ENCODE assay signal across 10 cellular contexts in the genomic region with DNA sequence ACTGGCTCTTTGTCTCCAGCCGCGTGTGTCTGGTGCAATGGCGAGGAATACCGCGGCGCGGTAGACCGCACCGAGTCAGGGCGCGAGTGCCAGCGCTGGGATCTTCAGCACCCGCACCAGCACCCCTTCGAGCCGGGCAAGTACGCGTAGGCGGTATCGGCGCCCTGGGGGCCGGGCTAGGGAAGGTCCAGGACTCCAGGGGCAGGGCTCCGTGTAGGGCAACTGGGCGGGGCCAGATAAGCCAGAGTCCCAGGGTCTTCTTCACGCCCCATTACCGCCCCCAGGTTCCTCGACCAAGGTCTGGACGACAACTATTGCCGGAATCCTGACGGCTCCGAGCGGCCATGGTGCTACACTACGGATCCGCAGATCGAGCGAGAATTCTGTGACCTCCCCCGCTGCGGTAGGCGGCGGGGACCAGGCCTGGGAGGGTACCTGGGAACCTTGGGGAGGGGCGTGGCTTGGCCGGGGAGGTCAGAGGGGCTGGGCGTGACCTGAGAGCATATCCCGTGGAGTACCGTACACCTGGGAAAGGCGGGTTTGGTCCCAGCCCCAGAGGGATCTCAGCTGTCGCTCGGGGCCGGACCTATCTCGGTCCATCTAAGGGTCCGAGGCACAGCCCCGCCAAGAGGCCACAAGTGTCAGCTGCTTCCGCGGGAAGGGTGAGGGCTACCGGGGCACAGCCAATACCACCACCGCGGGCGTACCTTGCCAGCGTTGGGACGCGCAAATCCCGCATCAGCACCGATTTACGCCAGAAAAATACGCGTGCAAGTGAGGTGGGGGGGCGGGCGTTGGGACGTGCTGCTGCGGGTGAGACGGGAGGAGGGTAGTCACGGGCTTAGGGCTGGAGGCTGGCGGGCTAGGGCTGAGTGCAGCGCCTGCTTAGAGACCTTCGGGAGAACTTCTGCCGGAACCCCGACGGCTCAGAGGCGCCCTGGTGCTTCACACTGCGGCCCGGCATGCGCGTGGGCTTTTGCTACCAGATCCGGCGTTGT. TPM values are rescaled to one million over a fixed set of nuclear protein-coding genes. Genes with fewer than 3 reads are reported as not detected.
DNase-seq lines count a peak whose midpoint lies in the region; ATAC-seq and TF ChIP-seq lines count a peak whose summit lies in the region.
"Not testable (repeated sequence)": the region's sequence is repeated elsewhere in the genome, so short reads cannot be mapped to it uniquely, and the experiment has no call there.
"Had no signal": no experiment of that assay in that cellular context is flagged by ENCODE, and none has a peak within 500 bp of the region (broad histone marks: within the 10 kb centered on the region; RNA-seq: fewer than 3 reads in every experiment).

No MANE protein-coding gene starts in this region.

- DNase-seq in H7; coronary artery (ENCODE audit: low spot score); mesendoderm: not testable (repeated sequence)
- peak; percentile 63 for DNase-seq in activated CD4-positive, alpha-beta T cell treated with anti-CD3 and anti-CD28 coated beads, Interleukin-2, amount 10 ng/mL, durations not matched to agents 24 days and 14 days
- peak; percentile 11 for DNase-seq in activated effector memory CD4-positive, alpha-beta T cell treated with Interleukin-2 at 50 U/mL for 16 hours
- DNase-seq in left ventricle myocardium superior, result peak; percentile 35
- peak; percentile 14 to 45 for DNase-seq in psoas muscle
- DNase-seq in thyroid gland, result peak; percentile 47 to 50

- H3K9me3 Mint-ChIP-seq in activated CD4-positive, alpha-beta T cell treated with anti-CD3 and anti-CD28 coated beads, Interleukin-2, amount 10 ng/mL, durations not matched to agents 24 days and 14 days, result not testable (repeated sequence)

- H3K23ac ChIP-seq in mesendoderm (ENCODE audit: low read length), result not testable (repeated sequence)

- H2BK15ac ChIP-seq in mesendoderm (replicated peaks; ENCODE audit: low read depth), result not testable (repeated sequence)

- H2BK120ac ChIP-seq in mesendoderm (ENCODE audit: low read depth, low read length), result not testable (repeated sequence)

- H3K4me1 ChIP-seq in mesendoderm (ENCODE audit: control insufficient read depth, low read depth, low read length), result not testable (repeated sequence)
- peaks cover 21% of the 10 kb centered on the region for H3K4me1 ChIP-seq in psoas muscle
- H3K4me1 ChIP-seq in thyroid gland, result peaks cover 22 to 34% of the 10 kb centered on the region in 2 donors

- H2BK5ac ChIP-seq in mesendoderm (ENCODE audit: low read length), result not testable (repeated sequence)

- H3K18ac ChIP-seq in mesendoderm (ENCODE audit: low read length), result not testable (repeated sequence)

- not testable (repeated sequence) for H3K27ac ChIP-seq in coronary artery; mesendoderm (ENCODE audit: low read depth, low read length); psoas muscle; thyroid gland

- H3K27me3 ChIP-seq in H7 (ENCODE audit: control insufficient read depth, insufficient read depth, low read length); mesendoderm (ENCODE audit: insufficient read depth, low read length, poor library complexity); thyroid gland: not testable (repeated sequence)
- peaks cover 0 to 12% (median 2%) of the 10 kb centered on the region in 3 donors for H3K27me3 ChIP-seq in psoas muscle (ENCODE audit: insufficient read depth in 3 of 3, low read length in 2 of 3)

- peaks cover 10% of the 10 kb centered on the region for H3K79me1 ChIP-seq in mesendoderm (ENCODE audit: low read length)

- not testable (repeated sequence) for H3K4me1 Mint-ChIP-seq in activated CD4-positive, alpha-beta T cell treated with anti-CD3 and anti-CD28 coated beads, Interleukin-2, amount 10 ng/mL, durations not matched to agents 24 days and 14 days

- H3K56ac ChIP-seq in mesendoderm (ENCODE audit: low read length), result peak overlapping the region; percentile 70

- not testable (repeated sequence) for H3K36me3 ChIP-seq in H7 (replicated peaks; ENCODE audit: control insufficient read depth, insufficient read depth, low read length); mesendoderm (ENCODE audit: control insufficient read depth, insufficient read depth, low read length); psoas muscle (ENCODE audit: insufficient read depth in 1 of 2, low read depth in 1 of 2); thyroid gland

- whole genome bisulfite sequencing in mesendoderm (ENCODE audit: extremely low coverage, insufficient coverage, low lambda C conversion rate), result no CpG with 5 or more reads among the region's 84 CpGs
- 6 to 7% (median 7%) methylated on average over 32 to 58 of the region's 84 CpGs for WGBS in psoas muscle, 3 donors
- 4 to 17% methylated on average over 7 to 14 of the region's 84 CpGs for WGBS in thyroid gland, 2 donors

- peak; percentile 7 for ATAC-seq in left ventricle myocardium superior
- ATAC-seq in psoas muscle, result not testable (repeated sequence)

- not testable (repeated sequence) for H4K5ac ChIP-seq in mesendoderm (ENCODE audit: low read length)

- not testable (repeated sequence) for H3K27ac Mint-ChIP-seq in activated CD4-positive, alpha-beta T cell treated with anti-CD3 and anti-CD28 coated beads, Interleukin-2, amount 10 ng/mL, durations not matched to agents 24 days and 14 days

- H3K4ac ChIP-seq in mesendoderm (ENCODE audit: low read depth, low read length), result not testable (repeated sequence)

- intact Hi-C loops in activated CD4-positive, alpha-beta T cell treated with anti-CD3 and anti-CD28 coated beads, Interleukin-2, amount 10 ng/mL, durations not matched to agents 24 days and 14 days (cut with micrococcal nuclease); left ventricle myocardium superior (cut with micrococcal nuclease); psoas muscle (cut with DNase I); thyroid gland (cut with DNase I): not testable (repeated sequence)

- TF ChIP-seq CTCF in coronary artery (IDR thresholded peaks at IDR 0.05); psoas muscle (IDR thresholded peaks at IDR 0.05); thyroid gland (IDR thresholded peaks at IDR 0.05): not testable (repeated sequence)

- H3K27me3 Mint-ChIP-seq in activated CD4-positive, alpha-beta T cell treated with anti-CD3 and anti-CD28 coated beads, Interleukin-2, amount 10 ng/mL, durations not matched to agents 24 days and 14 days, result peaks cover 10% of the 10 kb centered on the region

- H3K4me2 ChIP-seq in mesendoderm (ENCODE audit: low read length), result not testable (repeated sequence)

- not testable (repeated sequence) for H3K79me2 ChIP-seq in mesendoderm (ENCODE audit: control insufficient read depth, insufficient read depth, low read length)

- H3K4me3 Mint-ChIP-seq in activated CD4-positive, alpha-beta T cell treated with anti-CD3 and anti-CD28 coated beads, Interleukin-2, amount 10 ng/mL, durations not matched to agents 24 days and 14 days, result not testable (repeated sequence)

- H3K36me3 Mint-ChIP-seq in activated CD4-positive, alpha-beta T cell treated with anti-CD3 and anti-CD28 coated beads, Interleukin-2, amount 10 ng/mL, durations not matched to agents 24 days and 14 days (ENCODE audit: low read depth), result not testable (repeated sequence)

- H4K8ac ChIP-seq in mesendoderm (ENCODE audit: low read depth, low read length), result not testable (repeated sequence)

- H3K4me3 ChIP-seq in H7 (ENCODE audit: insufficient read depth, low read depth, low read length) (peak overlapping the region; percentile 28; the same call in 1 of the 2 replicates), coronary artery (peak overlapping the region; percentile 52), psoas muscle (peak overlapping the region; percentile 7), thyroid gland (replicated peaks in 1 of 3) (peak overlapping the region in 1 of 3 donors; percentile 41)
- H3K4me3 ChIP-seq in mesendoderm (ENCODE audit: low read length), result not testable (repeated sequence)

- H2AK5ac ChIP-seq in mesendoderm (ENCODE audit: low read length), result not testable (repeated sequence)

- H3K9me3 ChIP-seq in psoas muscle, thyroid gland: not testable (repeated sequence)

- not testable (repeated sequence) for H3K9ac ChIP-seq in mesendoderm (ENCODE audit: low read length)

- not testable (repeated sequence) for TF ChIP-seq POLR2A in thyroid gland (IDR thresholded peaks at IDR 0.05)

RNA-seq across cellular contexts. Expression of a gene that starts 19.3 kb away (rescaled TPM):
- under 0.01 TPM in 2 replicates for total RNA-seq in H7 (2014; rRNA removed; shearing (Covaris generic))
- 1,962 and 2,189 TPM in 2 replicates for total RNA-seq in activated CD4-positive, alpha-beta T cell treated with anti-CD3 and anti-CD28 coated beads, Interleukin-2, amount 10 ng/mL, durations not matched to agents 24 days and 14 days
- total RNA-seq in left ventricle myocardium superior (4,234 TPM), psoas muscle (1,000 to 10,000 TPM; 1,264 to 5,208 (median 3,151) TPM), thyroid gland (under 1 TPM; under 0.01 TPM)
- not detected for polyA plus RNA-seq in mesendoderm (2013, experiment 1 of 2)
- polyA plus RNA-seq in mesendoderm (2013, experiment 2 of 2), result not detected
- not detected for polyA plus RNA-seq in psoas muscle
- total RNA-seq: GM23248, LHCN-M2 had no signal
- polyA plus RNA-seq: GM23248 had no signal

RNA-seq across cellular contexts. Expression of a gene that starts 34.1 kb away (rescaled TPM):
- 6.8 and 14.4 TPM in 2 replicates for total RNA-seq in H7 (2014; rRNA removed; shearing (Covaris generic))
- total RNA-seq in activated CD4-positive, alpha-beta T cell treated with anti-CD3 and anti-CD28 coated beads, Interleukin-2, amount 10 ng/mL, durations not matched to agents 24 days and 14 days, result 4.2 and 5.1 TPM in 2 replicates
- total RNA-seq in left ventricle myocardium superior, result 12.2 TPM
- 10.4 TPM for polyA plus RNA-seq in mesendoderm (2013, experiment 1 of 2)
- 10.7 TPM for polyA plus RNA-seq in mesendoderm (2013, experiment 2 of 2)
- 10 to 100 TPM in 1 of 4 donors, 1 to 10 TPM in 3; 5.3 to 20.9 (median 7.3) TPM for total RNA-seq in psoas muscle
- polyA plus RNA-seq in psoas muscle, result 10 to 100 TPM in 1 of 3 donors, 1 to 10 TPM in 2; 2.4 to 12.5 (median 6.1) TPM
- total RNA-seq in thyroid gland, result 10 to 100 TPM; 38.9 to 50.9 (median 46.5) TPM

Comparison
In these comparisons a context has a peak if more than half of its experiments do, and no peak if none do; other contexts are left out.
1. RNA of a gene that starts 19.3 kb away (total RNA-seq): 1,264 to 5,208 TPM in psoas muscle, 4,234 TPM in left ventricle myocardium superior (single experiment) and 1,962 to 2,189 TPM in activated CD4-positive, alpha-beta T cell treated with anti-CD3 and anti-CD28 coated beads, Interleukin-2, amount 10 ng/mL, durations not matched to agents 24 days and 14 days; under 0.01 TPM in H7 and under 0.01 TPM in thyroid gland; every median in the first group is over 1,000 times any median in the second.